ENCODE assay signal across 16 cellular contexts in genomic region chr3:44969170-44969569, GRCh38. TPM values are rescaled to one million over a fixed set of nuclear protein-coding genes. Genes with fewer than 3 reads are reported as not detected.
DNase-seq lines count a peak whose midpoint lies in the region; ATAC-seq, FAIRE-seq and TF ChIP-seq lines count a peak whose summit lies in the region.
"Had no signal": no experiment of that assay in that cellular context is flagged by ENCODE, and none has a peak within 500 bp of the region (broad histone marks: within the 10 kb centered on the region; RNA-seq: fewer than 3 reads in every experiment).

No MANE protein-coding gene starts in this region.

- no peak overlapping the region for H3K27ac ChIP-seq in foreskin keratinocyte
- H3K27ac ChIP-seq: dorsolateral prefrontal cortex, gastrocnemius medialis, thoracic aorta had no signal

- peaks cover 3 to 12% of the 10 kb centered on the region in 2 donors for H3K36me3 Mint-ChIP-seq in CD14-positive monocyte

- H3K9me3 Mint-ChIP-seq in CD14-positive monocyte, result no peaks in the 10 kb centered on the region

- peaks cover 69% of the 10 kb centered on the region for H3K4me1 Mint-ChIP-seq in CD14-positive monocyte

- intact Hi-C loops in CD14-positive monocyte (cut with micrococcal nuclease), result no loop called here

- no peak for TF ChIP-seq CTCF in CD14-positive monocyte (IDR thresholded peaks at IDR 0.05)
- no peak for TF ChIP-seq CTCF in foreskin keratinocyte (conservative IDR thresholded peaks at IDR 0.05)

- H3K4me1 ChIP-seq in foreskin keratinocyte, result peaks cover 46% of the 10 kb centered on the region

- H3K27me3 ChIP-seq in foreskin keratinocyte, result no peaks in the 10 kb centered on the region
- H3K27me3 ChIP-seq: dorsolateral prefrontal cortex, gastrocnemius medialis had no signal

- H3K4me3 Mint-ChIP-seq in CD14-positive monocyte, result peak overlapping the region in 1 of 2 donors; percentile 30

- peaks cover 0 to 1% (median 0%) of the 10 kb centered on the region in 3 donors for H3K27me3 Mint-ChIP-seq in CD14-positive monocyte (ENCODE audit: low read depth in 3 of 3)
- H3K27me3 Mint-ChIP-seq: progenitor cell of endocrine pancreas had no signal

- ATAC-seq in HG03432 (IDR thresholded peaks at IDR 0.05; ENCODE audit: unreplicated experiment) (peak; percentile 38), foreskin keratinocyte (no peak)
- ATAC-seq: gastrocnemius medialis had no signal

- FAIRE-seq in RCC 7860 (lab: Jason Lieb, UNC), result no peak
- FAIRE-seq: GM18507 had no signal

- peak overlapping the region; percentile 63 to 86 (median 82) for H3K27ac Mint-ChIP-seq in CD14-positive monocyte
- H3K27ac Mint-ChIP-seq: progenitor cell of endocrine pancreas had no signal

- DNase-seq in CD14-positive monocyte (ENCODE audit: low spot score), result no peak
- peak; percentile 71 for DNase-seq in SKM-1 (lab: John Stamatoyannopoulos, UW; ENCODE audit: unreplicated experiment)
- peak; percentile 20 for DNase-seq in medulla oblongata (ENCODE audit: extremely low spot score)
- DNase-seq in foreskin keratinocyte, result no peak
- no peak for DNase-seq in GM03348 (ENCODE audit: low spot score)
- DNase-seq in RCC 7860 (ENCODE audit: low spot score), result no peak
- no peak for DNase-seq in T1000 (lab: John Stamatoyannopoulos, UW)
- DNase-seq: activated CD4-positive, alpha-beta T cell treated with anti-CD3 and anti-CD28 coated beads, Interleukin-2, amount 50 U/mL, for 48 hours; dorsolateral prefrontal cortex; gastrocnemius medialis; NCI-H2029; SHP77 had no signal

RNA-seq across cellular contexts. Expression of gene ZDHHC3, which starts 6.8 kb away (rescaled TPM):
- polyA plus RNA-seq in CD14-positive monocyte, result 10 to 100 TPM; 52.1 to 61.3 TPM
- total RNA-seq in foreskin keratinocyte, result 80.5 and 84.2 TPM in 2 replicates
- 63.5 and 73.5 TPM in 2 replicates for polyA plus RNA-seq in foreskin keratinocyte

RNA-seq across cellular contexts. Expression of gene EXOSC7, which starts 6.9 kb away (rescaled TPM):
- polyA plus RNA-seq in CD14-positive monocyte, result 10 to 100 TPM; 16.8 to 18.8 TPM
- total RNA-seq in foreskin keratinocyte, result 63.3 and 66.8 TPM in 2 replicates
- polyA plus RNA-seq in foreskin keratinocyte, result 71.8 and 78.1 TPM in 2 replicates

RNA-seq across cellular contexts. Expression of gene CLEC3B, which starts 56.9 kb away (rescaled TPM):
- polyA plus RNA-seq in CD14-positive monocyte (10 to 100 TPM; 14.5 to 22.7 TPM), foreskin keratinocyte (not detected in 2 replicates)
- total RNA-seq in foreskin keratinocyte, result not detected in 2 replicates
- total RNA-seq: progenitor cell of endocrine pancreas had no signal

Comparison
In these comparisons a context has a peak if more than half of its experiments do, and no peak if none do; other contexts are left out.
1. DNase-seq: peak in SKM-1 (single experiment) and medulla oblongata (single experiment); none in CD14-positive monocyte (single experiment), foreskin keratinocyte (0 of 2), GM03348 (single experiment), RCC 7860 (single experiment) and T1000 (single experiment).
2. RNA of gene CLEC3B, which starts 56.9 kb away (polyA plus RNA-seq): 14.5 to 22.7 TPM in CD14-positive monocyte; not detected in foreskin keratinocyte; every median in the first group is over 10 times any median in the second.